8 cellular contexts compared by ENCODE assay signal in genomic region chr15:98866503-98866902, GRCh38.
A peak's percentile ranks its signal among the peaks of the same experiment; 100 is the strongest.
DNase-seq lines count a peak whose midpoint lies in the region; ATAC-seq, FAIRE-seq and TF ChIP-seq lines count a peak whose summit lies in the region.

No MANE protein-coding gene starts in this region.

- TF ChIP-seq CTCF in epithelial cell of proximal tubule (conservative IDR thresholded peaks at IDR 0.05; ENCODE audit: low read depth, low read length) (no peak), pancreas (IDR thresholded peaks at IDR 0.05) (no peak)

- H3K27me3 ChIP-seq in pancreas: no peaks in the 10 kb centered on the region

- peak overlapping the region in 3 of 4 donors; percentile 2 to 64 (median 53) for H3K27ac ChIP-seq in pancreas

- DNase-seq in RKO (ENCODE audit: low spot score): peak; percentile 31
- DNase-seq in epithelial cell of proximal tubule (ENCODE audit: low read depth): no peak
- no peak for DNase-seq in pancreas
- DNase-seq in left colon: no peak
- DNase-seq in posterior vena cava (ENCODE audit: low spot score): no peak
- DNase-seq in NCI-H524 treated with DMSO at 0.1 percent for 48 hours (lab: John Stamatoyannopoulos, UW): no peak

- FAIRE-seq in pancreas (lab: Jason Lieb, UNC): no peak

- no peaks in the 10 kb centered on the region for H3K36me3 ChIP-seq in pancreas

- H3K4me3 ChIP-seq in GM08714 (ENCODE audit: low read length): peak overlapping the region; percentile 70
- peak overlapping the region; percentile 59 for H3K4me3 ChIP-seq in epithelial cell of proximal tubule (ENCODE audit: low read depth, low read length)
- H3K4me3 ChIP-seq in pancreas: peak overlapping the region in 2 of 4 donors; percentile 28 to 47

- ATAC-seq in pancreas (peak in 2 of 4 donors; percentile 9 to 47), left colon (no peak), HG03457 (IDR thresholded peaks at IDR 0.05; ENCODE audit: unreplicated experiment) (no peak)

- H3K4me1 ChIP-seq in pancreas: no peaks in the 10 kb centered on the region

- no peaks in the 10 kb centered on the region for H3K9me3 ChIP-seq in pancreas

- intact Hi-C loops in pancreas (cut with DNase I) (loop anchor here in 1 of 3 donors (10.0 kb wide), 1 partner anchor 342 kb away; no protein-coding TSS in a partner anchor), left colon (cut with DNase I, micrococcal nuclease) (no loop called here), posterior vena cava (cut with DNase I) (no loop called here)

- WGBS in pancreas, 2 donors: 48 to 50% methylated on average over 11 of the region's 11 CpGs
